8 cellular contexts compared by ENCODE assay signal in genomic region chr4:78612398-78613005, GRCh38.
DNase-seq lines count a peak whose midpoint lies in the region; ATAC-seq and TF ChIP-seq lines count a peak whose summit lies in the region.

No MANE protein-coding gene starts in this region.

- H3K9me3 ChIP-seq in DOHH2 (ENCODE audit: control insufficient read depth, insufficient read depth, low read length) (no peaks in the 10 kb centered on the region), GM23248 (ENCODE audit: low read depth) (no peaks in the 10 kb centered on the region)

- no peak overlapping the region for H2AFZ ChIP-seq in GM23248

- WGBS in GM23248 (ENCODE audit: low coverage in 1 of 2, low lambda C conversion rate in 2 of 2, missing lambda C conversion rate in 2 of 2), 2 experiments = 65 to 76% methylated on average over 3 of the region's 3 CpGs

- H3K4me2 ChIP-seq in DOHH2 (ENCODE audit: low read length) = peak overlapping the region; percentile 15; the same call in 1 of the 2 replicates
- H3K4me2 ChIP-seq in GM23248 (ENCODE audit: unreplicated experiment) = no peak overlapping the region

- H3K4me3 ChIP-seq in DOHH2 (ENCODE audit: low read length) (no peak overlapping the region), GM23248 (no peak overlapping the region)

- H3K4me1 ChIP-seq in DOHH2 (ENCODE audit: control insufficient read depth, low read length) = peaks cover 46% of the 10 kb centered on the region
- H3K4me1 ChIP-seq in GM23248 (ENCODE audit: insufficient read depth) = peaks cover 11% of the 10 kb centered on the region

- H3K9ac ChIP-seq in GM23248 = no peak overlapping the region

- no peaks in the 10 kb centered on the region for H4K20me1 ChIP-seq in DOHH2 (ENCODE audit: control insufficient read depth, insufficient read depth, low read depth, low read length)
- H4K20me1 ChIP-seq in GM23248 (ENCODE audit: insufficient read depth) = no peaks in the 10 kb centered on the region

- H3K27ac ChIP-seq in DOHH2 (ENCODE audit: low read depth, low read length) (no peak overlapping the region), GM23248 (no peak overlapping the region)

- no peaks in the 10 kb centered on the region for H3K36me3 ChIP-seq in DOHH2 (ENCODE audit: control insufficient read depth, low read length)
- H3K36me3 ChIP-seq in GM23248 (ENCODE audit: low read depth) = no peaks in the 10 kb centered on the region

- H3K36me3 Mint-ChIP-seq in memory B cell = no peaks in the 10 kb centered on the region

- 0 out of 2 replicates have a peak, but pooled peaks cover 2% of the 10 kb centered on the region for H3F3A ChIP-seq in DOHH2 (ENCODE audit: control insufficient read depth, insufficient read depth)
- H3F3A ChIP-seq in GM23248 (ENCODE audit: insufficient read depth) = no peaks in the 10 kb centered on the region

- H3K9me3 Mint-ChIP-seq in memory B cell = no peaks in the 10 kb centered on the region

- no peak overlapping the region for H3K27ac Mint-ChIP-seq in memory B cell

- DNase-seq in GM23248 (peak; percentile 77), NOMO-1 (lab: John Stamatoyannopoulos, UW; ENCODE audit: unreplicated experiment in 2 of 2) (peak; percentile 29 to 45), dermis blood vessel endothelial cell (peak; percentile 79), memory B cell (ENCODE audit: low spot score in 2 of 2) (peak in 1 of 2 donors; percentile 38), HK-2 (ENCODE audit: unreplicated experiment) (no peak), activated T-cell treated with anti-CD3 and anti-CD28 coated beads for 4 hours (no peak)

- H3K79me2 ChIP-seq in DOHH2 (ENCODE audit: control insufficient read depth, low read length) = no peaks in the 10 kb centered on the region
- H3K79me2 ChIP-seq in GM23248 (ENCODE audit: insufficient read depth) = no peaks in the 10 kb centered on the region

- in situ Hi-C loops in GM23248 (cut with MboI) = loop anchor here (10.0 kb wide), 1 partner anchor 242 kb away; no protein-coding TSS in a partner anchor

- H3K9me2 ChIP-seq in DOHH2 (replicated peaks; ENCODE audit: control insufficient read depth, low read length) (no peaks in the 10 kb centered on the region), GM23248 (ENCODE audit: insufficient read depth) (no peaks in the 10 kb centered on the region)

- ATAC-seq in memory B cell (ENCODE audit: low read depth) = peak; percentile 50
- no peak for ATAC-seq in HG03097 (IDR thresholded peaks at IDR 0.05; ENCODE audit: low FRiP score, unreplicated experiment)

- TF ChIP-seq CTCF in DOHH2 (IDR thresholded peaks at IDR 0.05; ENCODE audit: low read depth, low read length, poor library complexity, severe bottlenecking) = peak; percentile 65

- H3K27me3 ChIP-seq in DOHH2 (ENCODE audit: control insufficient read depth, low read length) (no peaks in the 10 kb centered on the region), GM23248 (replicated peaks; ENCODE audit: insufficient read depth) (no peaks in the 10 kb centered on the region)

- no peaks in the 10 kb centered on the region for H3K27me3 Mint-ChIP-seq in memory B cell

- peaks cover 44% of the 10 kb centered on the region for H3K4me1 Mint-ChIP-seq in memory B cell

- H3K4me3 Mint-ChIP-seq in memory B cell = no peak overlapping the region

Comparison
In these comparisons a context has a peak if more than half of its experiments do, and no peak if none do; other contexts are left out.
1. DNase-seq: peak in GM23248 (single experiment), NOMO-1 (2 of 2) and dermis blood vessel endothelial cell (single experiment); none in HK-2 (single experiment) and activated T-cell treated with anti-CD3 and anti-CD28 coated beads for 4 hours (single experiment).